Comparison of ENCODE assay signal across 17 cellular contexts in genomic region chr18:65215865-65216466, GRCh38.
"Had no signal": no experiment of that assay in that cellular context is flagged by ENCODE, and none has a peak within 500 bp of the region (broad histone marks: within the 10 kb centered on the region; RNA-seq: fewer than 3 reads in every experiment).

No MANE protein-coding gene starts in this region.

- H3K4me3 ChIP-seq: body of pancreas, cardiac muscle cell, heart right ventricle, lower lobe of right lung, mucosa of descending colon, sigmoid colon had no signal

- H3K4me1 ChIP-seq: body of pancreas, heart right ventricle, lower lobe of right lung, sigmoid colon had no signal

- DNase-seq: activated CD4-positive, alpha-beta T cell treated with anti-CD3 and anti-CD28 coated beads for 1 hour; activated CD4-positive, alpha-beta T cell treated with anti-CD3 and anti-CD28 coated beads, Interleukin-2, amount 50 U/mL, for 1 hour; activated CD8-positive, alpha-beta T cell treated with anti-CD3 and anti-CD28 coated beads, Interleukin-2, amount 10 ng/mL, durations not matched to agents 7 days and 5 days; activated gamma-delta T cell; anterior cingulate cortex; body of pancreas; erythroblast; foreskin fibroblast; heart right ventricle; left colon; lower lobe of right lung; mesendoderm; mucosa of descending colon; sigmoid colon; stimulated activated CD4-positive, alpha-beta T cell treated with anti-CD3 and anti-CD28 coated beads, Interleukin-4, amount 100 ng/mL, for 24 hours; stimulated activated naive CD8-positive, alpha-beta T cell treated with anti-CD3 and anti-CD28 coated beads, Interleukin-15, Interleukin-2, amounts not matched to agents 100 U/mL and 50 U/mL, for 24 hours had no signal

- H3K27ac ChIP-seq: body of pancreas, cardiac muscle cell, heart right ventricle, lower lobe of right lung, sigmoid colon had no signal

- H3K9me3 ChIP-seq: body of pancreas, lower lobe of right lung, mucosa of descending colon, sigmoid colon had no signal

- H3K27me3 ChIP-seq: body of pancreas, cardiac muscle cell, heart right ventricle, sigmoid colon had no signal

- ATAC-seq: activated CD8-positive, alpha-beta T cell treated with anti-CD3 and anti-CD28 coated beads, Interleukin-2, amount 10 ng/mL, durations not matched to agents 7 days and 5 days; body of pancreas; heart right ventricle; left colon; lower lobe of right lung; mucosa of descending colon; stimulated activated naive CD8-positive, alpha-beta T cell treated with anti-CD3 and anti-CD28 coated beads, Interleukin-15, Interleukin-2, amounts not matched to agents 100 U/mL and 50 U/mL, for 24 hours had no signal

- H3K36me3 ChIP-seq: cardiac muscle cell, heart right ventricle, lower lobe of right lung, sigmoid colon had no signal
